In genomic region chr5:39104221-39104620, GRCh38 we compare ENCODE assay signal across 14 cellular contexts.
"Had no signal": no experiment of that assay in that cellular context is flagged by ENCODE, and none has a peak within 500 bp of the region (broad histone marks: within the 10 kb centered on the region; RNA-seq: fewer than 3 reads in every experiment).

No MANE protein-coding gene starts in this region.

- ATAC-seq: effector memory CD8-positive, alpha-beta T cell; gastrocnemius medialis; heart right ventricle; mucosa of descending colon; stimulated activated naive CD8-positive, alpha-beta T cell treated with anti-CD3 and anti-CD28 coated beads, Interleukin-15, amount 100 ng/mL, for 72 hours had no signal

- H3K27me3 ChIP-seq: gastrocnemius medialis, heart right ventricle, testis had no signal

- H3K27ac Mint-ChIP-seq: brain; dendritic cell treated with granulocyte-macrophage colony-stimulating factor and Interleukin-4, amounts not matched to agents 40 ng/mL and 50 ng/mL, for 4 days had no signal

- DNase-seq: activated T-cell treated with anti-CD3 and anti-CD28 coated beads, Interleukin-2, amount 50 U/mL, for 48 hours; amygdala; cerebellar nuclear complex; effector memory CD8-positive, alpha-beta T cell; gastrocnemius medialis; heart right ventricle; mucosa of descending colon; stimulated activated CD4-positive, alpha-beta T cell treated with anti-CD3 and anti-CD28 coated beads, Interleukin-12 subunit alpha, Interleukin-12 subunit beta, amount 100 ng/mL, for 4 hours; stimulated activated naive CD8-positive, alpha-beta T cell treated with anti-CD3 and anti-CD28 coated beads, Interleukin-15, amount 100 ng/mL, for 72 hours; T1000; testis had no signal

- H3K36me3 Mint-ChIP-seq: brain had no signal

- H3K4me1 ChIP-seq: gastrocnemius medialis, testis had no signal

- H3K27me3 Mint-ChIP-seq: dendritic cell treated with granulocyte-macrophage colony-stimulating factor and Interleukin-4, amounts not matched to agents 40 ng/mL and 50 ng/mL, for 4 days; effector memory CD8-positive, alpha-beta T cell; stimulated activated naive CD8-positive, alpha-beta T cell treated with anti-CD3 and anti-CD28 coated beads, Interleukin-15, amount 100 ng/mL, for 72 hours had no signal

- H3K4me3 Mint-ChIP-seq: brain; dendritic cell treated with granulocyte-macrophage colony-stimulating factor and Interleukin-4, amounts not matched to agents 40 ng/mL and 50 ng/mL, for 4 days; effector memory CD8-positive, alpha-beta T cell; stimulated activated naive CD8-positive, alpha-beta T cell treated with anti-CD3 and anti-CD28 coated beads, Interleukin-15, amount 100 ng/mL, for 72 hours had no signal

- H3K9me3 ChIP-seq: gastrocnemius medialis, heart right ventricle, mucosa of descending colon, testis had no signal

- H3K4me3 ChIP-seq: gastrocnemius medialis, heart right ventricle, mucosa of descending colon, testis had no signal

- H3K36me3 ChIP-seq: gastrocnemius medialis had no signal

- H3K9me3 Mint-ChIP-seq: dendritic cell treated with granulocyte-macrophage colony-stimulating factor and Interleukin-4, amounts not matched to agents 40 ng/mL and 50 ng/mL, for 4 days; effector memory CD8-positive, alpha-beta T cell; stimulated activated naive CD8-positive, alpha-beta T cell treated with anti-CD3 and anti-CD28 coated beads, Interleukin-15, amount 100 ng/mL, for 72 hours had no signal

- H3K27ac ChIP-seq: epithelial cell of prostate, gastrocnemius medialis, heart right ventricle, testis had no signal
